Comparison of ENCODE assay signal across 9 cellular contexts in genomic region chr22:24894220-24894975, GRCh38. TPM values are rescaled to one million over a fixed set of nuclear protein-coding genes. Genes with fewer than 3 reads are reported as not detected.
DNase-seq lines count a peak whose midpoint lies in the region; ATAC-seq, FAIRE-seq and TF ChIP-seq lines count a peak whose summit lies in the region.
"Had no signal": no experiment of that assay in that cellular context is flagged by ENCODE, and none has a peak within 500 bp of the region (broad histone marks: within the 10 kb centered on the region; RNA-seq: fewer than 3 reads in every experiment).

No MANE protein-coding gene starts in this region.

- peak; percentile 100 for FAIRE-seq in endothelial cell of umbilical vein (lab: Jason Lieb, UNC)

- H2AFZ ChIP-seq in endothelial cell of umbilical vein (ENCODE audit: low read depth, low read length) = peak overlapping the region; percentile 10

- peak overlapping the region; percentile 77 for H3K27ac ChIP-seq in endothelial cell of umbilical vein (ENCODE audit: insufficient read depth, low read depth, low read length)

- H3K9ac ChIP-seq in NT2/D1 (ENCODE audit: insufficient read length, low read depth) = no peak overlapping the region
- H3K9ac ChIP-seq in endothelial cell of umbilical vein (replicated peaks; ENCODE audit: extremely low read depth, insufficient read depth, low read length) = peak overlapping the region; percentile 21

- H3K4me2 ChIP-seq in endothelial cell of umbilical vein (ENCODE audit: insufficient read depth, low read length) = peak overlapping the region; percentile 70

- H3K36me3 ChIP-seq in NT2/D1 (ENCODE audit: insufficient read depth, insufficient read length, low read length) (no peaks in the 10 kb centered on the region), endothelial cell of umbilical vein (ENCODE audit: control insufficient read depth in 2 of 2, extremely low read depth in 1 of 2, insufficient read depth in 2 of 2, low read length in 2 of 2) (no peaks in the 10 kb centered on the region)

- H3K27ac Mint-ChIP-seq in HFFc6 = peak overlapping the region; percentile 59
- H3K27ac Mint-ChIP-seq in mesothelial cell of epicardium = peak overlapping the region; percentile 23

- POLR2A ChIA-PET in endothelial cell of umbilical vein (lab: Charles Lee) = no interaction called here

- H3K79me2 ChIP-seq in endothelial cell of umbilical vein (ENCODE audit: control insufficient read depth, insufficient read depth, low read length) = no peaks in the 10 kb centered on the region

- no peak for TF ChIP-seq POLR2A in endothelial cell of umbilical vein (IDR thresholded peaks at IDR 0.05; ENCODE audit: low read depth, low read length)

- BruUV-seq in endothelial cell of umbilical vein (replicated peaks; lab: Mats Ljungman, UMichigan) = no TSS peak

- no peaks in the 10 kb centered on the region for H3K36me3 Mint-ChIP-seq in HFFc6 (ENCODE audit: low read depth)
- H3K36me3 Mint-ChIP-seq in mesothelial cell of epicardium = no peaks in the 10 kb centered on the region

- H3K27me3 ChIP-seq in NT2/D1 (ENCODE audit: insufficient read depth, insufficient read length) = no peaks in the 10 kb centered on the region
- no peaks in the 10 kb centered on the region for H3K27me3 ChIP-seq in endothelial cell of umbilical vein (ENCODE audit: control insufficient read depth in 2 of 2, insufficient read depth in 2 of 2, low read length in 2 of 2)

- dilution Hi-C loops in endothelial cell of umbilical vein (cut with MboI; ENCODE audit: extremely low pct_ligation_motif_present, low sequenced_read_pairs) = no loop called here

- peaks cover 9% of the 10 kb centered on the region for H3K4me1 Mint-ChIP-seq in HFFc6 (ENCODE audit: low read depth)
- H3K4me1 Mint-ChIP-seq in mesothelial cell of epicardium = peaks cover 12% of the 10 kb centered on the region

- H3K27me3 Mint-ChIP-seq in HFFc6 (ENCODE audit: insufficient read depth) (peaks cover 11% of the 10 kb centered on the region), mesothelial cell of epicardium (ENCODE audit: low read depth) (no peaks in the 10 kb centered on the region)

- TF ChIP-seq CTCF in HFFc6 (IDR thresholded peaks at IDR 0.05) = no peak
- no peak for TF ChIP-seq CTCF in endothelial cell of umbilical vein (IDR thresholded peaks at IDR 0.05; ENCODE audit: extremely low read depth in 1 of 2, insufficient read depth in 1 of 2, low read depth in 1 of 2, low read length in 2 of 2)
- no peak for TF ChIP-seq CTCF in mesothelial cell of epicardium (IDR thresholded peaks at IDR 0.05; ENCODE audit: unreplicated experiment)

- H3K9me3 Mint-ChIP-seq in HFFc6 (peaks cover 6% of the 10 kb centered on the region), mesothelial cell of epicardium (no peaks in the 10 kb centered on the region)

- H3K4me3 Mint-ChIP-seq in HFFc6 (peak overlapping the region; percentile 39; the same call in 1 of the 2 replicates), mesothelial cell of epicardium (no peak overlapping the region)

- no peaks in the 10 kb centered on the region for H3K9me1 ChIP-seq in endothelial cell of umbilical vein (replicated peaks; ENCODE audit: control insufficient read depth, extremely low read depth, insufficient read depth, low read length)

- DNase-seq in HFFc6 (peak; percentile 92), NT2/D1 (ENCODE audit: low read depth, low spot score) (peak; percentile 6), endothelial cell of umbilical vein (ENCODE audit: low read depth, low spot score) (peak; percentile 99), mesothelial cell of epicardium (ENCODE audit: low spot score in 2 of 2, unreplicated experiment in 2 of 2) (no peak)

- intact Hi-C loops in endothelial cell of umbilical vein (cut with micrococcal nuclease) = no loop called here

- H3K4me1 ChIP-seq in NT2/D1 (ENCODE audit: insufficient read depth, insufficient read length) (peaks cover 12% of the 10 kb centered on the region), endothelial cell of umbilical vein (ENCODE audit: control insufficient read depth, extremely low read depth, insufficient read depth, low read length) (peaks cover 23% of the 10 kb centered on the region)

- CTCF ChIA-PET in endothelial cell of umbilical vein (lab: Charles Lee) = interaction anchor here (1.3 to 1.4 kb wide), 3 partner anchors 44 to 154 kb away, joined by 3 to 6 read pairs (median 4); no protein-coding TSS in a partner anchor

- H3K4me3 ChIP-seq in NT2/D1 (ENCODE audit: insufficient read length, low read depth) = no peak overlapping the region
- H3K4me3 ChIP-seq in endothelial cell of umbilical vein (replicated peaks in 1 of 3; ENCODE audit: insufficient read depth in 1 of 3, low read depth in 1 of 3, low read length in 3 of 3) = peak overlapping the region in 1 of 3 experiments; percentile 20

- H3K9me3 ChIP-seq in NT2/D1 (ENCODE audit: insufficient read depth, low read length) = no peaks in the 10 kb centered on the region
- H3K9me3 ChIP-seq in endothelial cell of umbilical vein (replicated peaks; ENCODE audit: control insufficient read depth, insufficient read depth, low read length) = no peaks in the 10 kb centered on the region

- ATAC-seq in GM21723 (IDR thresholded peaks at IDR 0.05; ENCODE audit: unreplicated experiment) = no peak
- ATAC-seq in HG02970 (IDR thresholded peaks at IDR 0.05; ENCODE audit: low FRiP score, unreplicated experiment) = no peak
- ATAC-seq in HG03354 (IDR thresholded peaks at IDR 0.05; ENCODE audit: poor library complexity, severe bottlenecking, unreplicated experiment) = no peak
- ATAC-seq in HG03439 (IDR thresholded peaks at IDR 0.05; ENCODE audit: unreplicated experiment) = no peak

- no peaks in the 10 kb centered on the region for H4K20me1 ChIP-seq in endothelial cell of umbilical vein (replicated peaks; ENCODE audit: control insufficient read depth, extremely low read depth, insufficient read depth, low read length)

TF ChIP-seq in endothelial cell of umbilical vein, 7 proteins besides CTCF, POLR2A, EP300 and RAD21:
- TF ChIP-seq MAX (IDR thresholded peaks at IDR 0.05; ENCODE audit: insufficient read depth, insufficient read length) (peak; percentile 97), MYC (IDR thresholded peaks at IDR 0.05; ENCODE audit: low read depth, low read length) (peak; percentile 96), JUN (IDR thresholded peaks at IDR 0.05; ENCODE audit: borderline replicate concordance, insufficient read depth, insufficient read length, low read depth) (peak; percentile 82), FOS (IDR thresholded peaks at IDR 0.05; ENCODE audit: borderline replicate concordance, insufficient read depth, low read length) (peak; percentile 95), GATA2 (IDR thresholded peaks at IDR 0.05; ENCODE audit: insufficient read depth, insufficient read length, low read depth, low read length) (peak; percentile 44), EZH2 (IDR thresholded peaks at IDR 0.05; ENCODE audit: borderline replicate concordance, low read depth, low read length, severe bottlenecking) (no peak), POLR2AphosphoS5 (IDR thresholded peaks at IDR 0.05; ENCODE audit: insufficient read depth, low read depth, low read length) (no peak)

RNA-seq across cellular contexts. Expression of gene LHFPL7, which starts 52.1 kb away (rescaled TPM):
- total RNA-seq in HFFc6 (2021; fragmentation: NEBNext Ultra II Directional; extraction: Animal tissue kit (Norgen Biotek cat#: 25700)) = not detected
- total RNA-seq in endothelial cell of umbilical vein (not detected in 2 replicates), mesothelial cell of epicardium (not detected in 3 replicates)
- not detected in 2 replicates for polyA plus RNA-seq in endothelial cell of umbilical vein
- not detected in 2 replicates for polyA plus RNA-seq in endothelial cell of umbilical vein (2011; cell fraction: cytosol; rRNA removed)
- not detected in 2 replicates for polyA plus RNA-seq in endothelial cell of umbilical vein (2011; cell fraction: nucleus; rRNA removed)
- polyA plus RNA-seq in endothelial cell of umbilical vein (2012) = not detected in 2 replicates
- not detected in 2 replicates for polyA minus RNA-seq in endothelial cell of umbilical vein
- not detected for polyA minus RNA-seq in endothelial cell of umbilical vein (2011; cell fraction: cytosol; rRNA and poly(A)+ RNA removed)
- polyA minus RNA-seq in endothelial cell of umbilical vein (2011; cell fraction: nucleus; rRNA and poly(A)+ RNA removed) = not detected in 2 replicates
- total RNA-seq: T-helper 2 cell treated with Interferon-gamma antibody and Interleukin-4, amounts not matched to agents 100 ng/mL and 5 ng/mL, for 36 hours had no signal

RNA-seq across cellular contexts. Expression of gene KIAA1671, which starts 58.1 kb away (rescaled TPM):
- 1 to 10 TPM; 1.3 to 5.0 (median 1.6) TPM for total RNA-seq in HFFc6 (2021; fragmentation: NEBNext Ultra II Directional; extraction: Animal tissue kit (Norgen Biotek cat#: 25700))
- total RNA-seq in endothelial cell of umbilical vein (78.9 and 85.1 TPM in 2 replicates), mesothelial cell of epicardium (21.8 to 22.4 TPM (median 22.0 TPM) in 3 replicates)
- 18.9 and 23.1 TPM in 2 replicates for polyA plus RNA-seq in endothelial cell of umbilical vein
- 21.8 and 22.1 TPM in 2 replicates for polyA plus RNA-seq in endothelial cell of umbilical vein (2011; cell fraction: cytosol; rRNA removed)
- 38.5 and 45.9 TPM in 2 replicates for polyA plus RNA-seq in endothelial cell of umbilical vein (2011; cell fraction: nucleus; rRNA removed)
- 17.4 and 19.8 TPM in 2 replicates for polyA plus RNA-seq in endothelial cell of umbilical vein (2012)
- polyA minus RNA-seq in endothelial cell of umbilical vein = 59.2 and 71.7 TPM in 2 replicates
- 10.0 TPM for polyA minus RNA-seq in endothelial cell of umbilical vein (2011; cell fraction: cytosol; rRNA and poly(A)+ RNA removed)
- 70.1 and 79.2 TPM in 2 replicates for polyA minus RNA-seq in endothelial cell of umbilical vein (2011; cell fraction: nucleus; rRNA and poly(A)+ RNA removed)

Comparison
In these comparisons a context has a peak if more than half of its experiments do, and no peak if none do; other contexts are left out.
1. DNase-seq: peak in HFFc6 (single experiment), NT2/D1 (single experiment) and endothelial cell of umbilical vein (single experiment); none in mesothelial cell of epicardium (0 of 2).